In the genomic region with DNA sequence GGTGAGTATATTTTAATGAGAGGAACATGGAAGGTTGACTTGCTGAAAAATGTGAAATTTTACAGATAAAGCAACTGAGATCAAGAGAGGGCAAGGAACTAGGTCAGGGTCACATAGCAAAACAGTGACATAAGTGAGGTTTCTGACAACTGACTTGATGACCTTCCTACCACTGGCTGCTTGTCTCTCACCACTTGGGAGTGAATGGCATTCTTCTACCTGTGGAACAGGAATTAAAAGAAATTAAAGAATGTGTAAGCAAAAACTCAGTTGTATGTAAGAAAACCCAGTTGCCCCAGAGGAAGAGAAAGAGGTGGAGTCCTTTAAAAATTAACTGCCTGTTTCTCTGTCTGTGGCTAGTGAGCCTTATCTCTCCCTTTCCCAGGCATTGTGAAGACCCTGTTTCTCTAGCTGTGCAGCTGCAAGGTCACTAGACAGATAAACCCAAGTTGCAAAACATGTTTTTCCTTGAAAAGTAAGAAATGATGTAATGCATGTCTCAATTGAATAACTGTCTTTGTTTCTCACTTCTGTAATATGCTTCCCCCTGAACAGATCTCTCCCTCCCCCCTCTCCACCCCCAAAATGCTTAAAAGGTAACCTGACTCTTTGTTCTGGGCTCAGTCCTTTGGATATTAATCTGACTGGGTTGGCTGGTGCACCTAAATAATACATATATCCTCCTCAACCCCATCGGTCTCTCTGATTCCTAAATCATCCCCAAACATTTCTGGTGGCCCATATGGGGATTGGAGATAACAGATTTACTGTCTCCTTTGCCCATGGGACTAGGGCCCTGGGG, we compare ENCODE assay signal across 1 cellular context.
A peak's percentile ranks its signal among the peaks of the same experiment; 100 is the strongest.
TF ChIP-seq lines count a peak whose summit lies in the region.

No MANE protein-coding gene starts in this region.

TF ChIP-seq in K562, 482 proteins besides CTCF, POLR2A, EP300 and RAD21 (continued from another document and continues in another):
- TF ChIP-seq, protein P1, sequence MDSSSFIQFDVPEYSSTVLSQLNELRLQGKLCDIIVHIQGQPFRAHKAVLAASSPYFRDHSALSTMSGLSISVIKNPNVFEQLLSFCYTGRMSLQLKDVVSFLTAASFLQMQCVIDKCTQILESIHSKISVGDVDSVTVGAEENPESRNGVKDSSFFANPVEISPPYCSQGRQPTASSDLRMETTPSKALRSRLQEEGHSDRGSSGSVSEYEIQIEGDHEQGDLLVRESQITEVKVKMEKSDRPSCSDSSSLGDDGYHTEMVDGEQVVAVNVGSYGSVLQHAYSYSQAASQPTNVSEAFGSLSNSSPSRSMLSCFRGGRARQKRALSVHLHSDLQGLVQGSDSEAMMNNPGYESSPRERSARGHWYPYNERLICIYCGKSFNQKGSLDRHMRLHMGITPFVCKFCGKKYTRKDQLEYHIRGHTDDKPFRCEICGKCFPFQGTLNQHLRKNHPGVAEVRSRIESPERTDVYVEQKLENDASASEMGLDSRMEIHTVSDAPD (CRISPR knock-in tag; IDR thresholded peaks at IDR 0.05), result no peak
- TF ChIP-seq SMAD2 (IDR thresholded peaks at IDR 0.05; ENCODE audit: low read depth, low read length) (no peak), IFI16 (CRISPR knock-in tag; IDR thresholded peaks at IDR 0.05) (no peak), MCM5 (IDR thresholded peaks at IDR 0.05; ENCODE audit: low read depth) (no peak), BCOR (IDR thresholded peaks at IDR 0.05) (peak; percentile 56), HMG20A (CRISPR knock-in tag; conservative IDR thresholded peaks at IDR 0.05) (no peak), HLTF (IDR thresholded peaks at IDR 0.05) (no peak), FOS (IDR thresholded peaks at IDR 0.05; ENCODE audit: extremely low read depth, insufficient read length) (no peak), SMARCA5 (IDR thresholded peaks at IDR 0.05) (no peak), BRCA1 (IDR thresholded peaks at IDR 0.05) (no peak), BRCA1 (CRISPR knock-in tag; IDR thresholded peaks at IDR 0.05) (no peak), ZNF232 (CRISPR knock-in tag; IDR thresholded peaks at IDR 0.05) (no peak), ETV1 (tag; conservative IDR thresholded peaks at IDR 0.05; ENCODE audit: low read depth) (no peak), SETDB1 (IDR thresholded peaks at IDR 0.05; ENCODE audit: low read length) (no peak), PHTF2 (CRISPR knock-in tag; IDR thresholded peaks at IDR 0.05) (no peak), KLF13 (tag; IDR thresholded peaks at IDR 0.05; ENCODE audit: borderline replicate concordance, low read depth) (no peak), BACH1 (tag; IDR thresholded peaks at IDR 0.05) (no peak), NR3C1 (CRISPR knock-in tag; IDR thresholded peaks at IDR 0.05) (no peak), ZKSCAN3 (CRISPR knock-in tag; IDR thresholded peaks at IDR 0.05) (no peak), SRSF3 (IDR thresholded peaks at IDR 0.05; ENCODE audit: insufficient read depth, low read length) (no peak), GATAD2B (IDR thresholded peaks at IDR 0.05; ENCODE audit: borderline replicate concordance) (peak; percentile 62; the same call in 1 of the 2 replicates), NFE2 (IDR thresholded peaks at IDR 0.05; ENCODE audit: low read depth) (peak; percentile 45; the same call in 1 of the 2 replicates), PRMT5 (CRISPR knock-in tag; IDR thresholded peaks at IDR 0.05) (no peak)
- TF ChIP-seq, protein P2, sequence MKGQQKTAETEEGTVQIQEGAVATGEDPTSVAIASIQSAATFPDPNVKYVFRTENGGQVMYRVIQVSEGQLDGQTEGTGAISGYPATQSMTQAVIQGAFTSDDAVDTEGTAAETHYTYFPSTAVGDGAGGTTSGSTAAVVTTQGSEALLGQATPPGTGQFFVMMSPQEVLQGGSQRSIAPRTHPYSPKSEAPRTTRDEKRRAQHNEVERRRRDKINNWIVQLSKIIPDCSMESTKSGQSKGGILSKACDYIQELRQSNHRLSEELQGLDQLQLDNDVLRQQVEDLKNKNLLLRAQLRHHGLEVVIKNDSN (CRISPR knock-in tag; IDR thresholded peaks at IDR 0.05), result no peak
- TF ChIP-seq, protein P3, sequence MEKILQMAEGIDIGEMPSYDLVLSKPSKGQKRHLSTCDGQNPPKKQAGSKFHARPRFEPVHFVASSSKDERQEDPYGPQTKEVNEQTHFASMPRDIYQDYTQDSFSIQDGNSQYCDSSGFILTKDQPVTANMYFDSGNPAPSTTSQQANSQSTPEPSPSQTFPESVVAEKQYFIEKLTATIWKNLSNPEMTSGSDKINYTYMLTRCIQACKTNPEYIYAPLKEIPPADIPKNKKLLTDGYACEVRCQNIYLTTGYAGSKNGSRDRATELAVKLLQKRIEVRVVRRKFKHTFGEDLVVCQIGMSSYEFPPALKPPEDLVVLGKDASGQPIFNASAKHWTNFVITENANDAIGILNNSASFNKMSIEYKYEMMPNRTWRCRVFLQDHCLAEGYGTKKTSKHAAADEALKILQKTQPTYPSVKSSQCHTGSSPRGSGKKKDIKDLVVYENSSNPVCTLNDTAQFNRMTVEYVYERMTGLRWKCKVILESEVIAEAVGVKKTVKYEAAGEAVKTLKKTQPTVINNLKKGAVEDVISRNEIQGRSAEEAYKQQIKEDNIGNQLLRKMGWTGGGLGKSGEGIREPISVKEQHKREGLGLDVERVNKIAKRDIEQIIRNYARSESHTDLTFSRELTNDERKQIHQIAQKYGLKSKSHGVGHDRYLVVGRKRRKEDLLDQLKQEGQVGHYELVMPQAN (IDR thresholded peaks at IDR 0.05; ENCODE audit: borderline replicate concordance), result peak; percentile 28; the same call in 1 of the 2 replicates
- TF ChIP-seq, protein P4, sequence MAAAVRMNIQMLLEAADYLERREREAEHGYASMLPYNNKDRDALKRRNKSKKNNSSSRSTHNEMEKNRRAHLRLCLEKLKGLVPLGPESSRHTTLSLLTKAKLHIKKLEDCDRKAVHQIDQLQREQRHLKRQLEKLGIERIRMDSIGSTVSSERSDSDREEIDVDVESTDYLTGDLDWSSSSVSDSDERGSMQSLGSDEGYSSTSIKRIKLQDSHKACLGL (CRISPR knock-in tag; IDR thresholded peaks at IDR 0.05; ENCODE audit: borderline replicate concordance, poor library complexity, severe bottlenecking), result no peak
- TF ChIP-seq, protein P5, sequence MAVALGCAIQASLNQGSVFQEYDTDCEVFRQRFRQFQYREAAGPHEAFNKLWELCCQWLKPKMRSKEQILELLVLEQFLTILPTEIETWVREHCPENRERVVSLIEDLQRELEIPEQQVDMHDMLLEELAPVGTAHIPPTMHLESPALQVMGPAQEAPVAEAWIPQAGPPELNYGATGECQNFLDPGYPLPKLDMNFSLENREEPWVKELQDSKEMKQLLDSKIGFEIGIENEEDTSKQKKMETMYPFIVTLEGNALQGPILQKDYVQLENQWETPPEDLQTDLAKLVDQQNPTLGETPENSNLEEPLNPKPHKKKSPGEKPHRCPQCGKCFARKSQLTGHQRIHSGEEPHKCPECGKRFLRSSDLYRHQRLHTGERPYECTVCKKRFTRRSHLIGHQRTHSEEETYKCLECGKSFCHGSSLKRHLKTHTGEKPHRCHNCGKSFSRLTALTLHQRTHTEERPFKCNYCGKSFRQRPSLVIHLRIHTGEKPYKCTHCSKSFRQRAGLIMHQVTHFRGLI (CRISPR knock-in tag; IDR thresholded peaks at IDR 0.05), result 0 out of 2 replicates have a peak, but pooled peaks have one; percentile 45
- TF ChIP-seq, protein P6, sequence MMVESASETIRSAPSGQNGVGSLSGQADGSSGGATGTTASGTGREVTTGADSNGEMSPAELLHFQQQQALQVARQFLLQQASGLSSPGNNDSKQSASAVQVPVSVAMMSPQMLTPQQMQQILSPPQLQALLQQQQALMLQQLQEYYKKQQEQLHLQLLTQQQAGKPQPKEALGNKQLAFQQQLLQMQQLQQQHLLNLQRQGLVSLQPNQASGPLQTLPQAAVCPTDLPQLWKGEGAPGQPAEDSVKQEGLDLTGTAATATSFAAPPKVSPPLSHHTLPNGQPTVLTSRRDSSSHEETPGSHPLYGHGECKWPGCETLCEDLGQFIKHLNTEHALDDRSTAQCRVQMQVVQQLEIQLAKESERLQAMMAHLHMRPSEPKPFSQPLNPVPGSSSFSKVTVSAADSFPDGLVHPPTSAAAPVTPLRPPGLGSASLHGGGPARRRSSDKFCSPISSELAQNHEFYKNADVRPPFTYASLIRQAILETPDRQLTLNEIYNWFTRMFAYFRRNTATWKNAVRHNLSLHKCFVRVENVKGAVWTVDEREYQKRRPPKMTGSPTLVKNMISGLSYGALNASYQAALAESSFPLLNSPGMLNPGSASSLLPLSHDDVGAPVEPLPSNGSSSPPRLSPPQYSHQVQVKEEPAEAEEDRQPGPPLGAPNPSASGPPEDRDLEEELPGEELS (CRISPR knock-in tag; IDR thresholded peaks at IDR 0.05; ENCODE audit: borderline replicate concordance), result no peak
- TF ChIP-seq, protein P7, sequence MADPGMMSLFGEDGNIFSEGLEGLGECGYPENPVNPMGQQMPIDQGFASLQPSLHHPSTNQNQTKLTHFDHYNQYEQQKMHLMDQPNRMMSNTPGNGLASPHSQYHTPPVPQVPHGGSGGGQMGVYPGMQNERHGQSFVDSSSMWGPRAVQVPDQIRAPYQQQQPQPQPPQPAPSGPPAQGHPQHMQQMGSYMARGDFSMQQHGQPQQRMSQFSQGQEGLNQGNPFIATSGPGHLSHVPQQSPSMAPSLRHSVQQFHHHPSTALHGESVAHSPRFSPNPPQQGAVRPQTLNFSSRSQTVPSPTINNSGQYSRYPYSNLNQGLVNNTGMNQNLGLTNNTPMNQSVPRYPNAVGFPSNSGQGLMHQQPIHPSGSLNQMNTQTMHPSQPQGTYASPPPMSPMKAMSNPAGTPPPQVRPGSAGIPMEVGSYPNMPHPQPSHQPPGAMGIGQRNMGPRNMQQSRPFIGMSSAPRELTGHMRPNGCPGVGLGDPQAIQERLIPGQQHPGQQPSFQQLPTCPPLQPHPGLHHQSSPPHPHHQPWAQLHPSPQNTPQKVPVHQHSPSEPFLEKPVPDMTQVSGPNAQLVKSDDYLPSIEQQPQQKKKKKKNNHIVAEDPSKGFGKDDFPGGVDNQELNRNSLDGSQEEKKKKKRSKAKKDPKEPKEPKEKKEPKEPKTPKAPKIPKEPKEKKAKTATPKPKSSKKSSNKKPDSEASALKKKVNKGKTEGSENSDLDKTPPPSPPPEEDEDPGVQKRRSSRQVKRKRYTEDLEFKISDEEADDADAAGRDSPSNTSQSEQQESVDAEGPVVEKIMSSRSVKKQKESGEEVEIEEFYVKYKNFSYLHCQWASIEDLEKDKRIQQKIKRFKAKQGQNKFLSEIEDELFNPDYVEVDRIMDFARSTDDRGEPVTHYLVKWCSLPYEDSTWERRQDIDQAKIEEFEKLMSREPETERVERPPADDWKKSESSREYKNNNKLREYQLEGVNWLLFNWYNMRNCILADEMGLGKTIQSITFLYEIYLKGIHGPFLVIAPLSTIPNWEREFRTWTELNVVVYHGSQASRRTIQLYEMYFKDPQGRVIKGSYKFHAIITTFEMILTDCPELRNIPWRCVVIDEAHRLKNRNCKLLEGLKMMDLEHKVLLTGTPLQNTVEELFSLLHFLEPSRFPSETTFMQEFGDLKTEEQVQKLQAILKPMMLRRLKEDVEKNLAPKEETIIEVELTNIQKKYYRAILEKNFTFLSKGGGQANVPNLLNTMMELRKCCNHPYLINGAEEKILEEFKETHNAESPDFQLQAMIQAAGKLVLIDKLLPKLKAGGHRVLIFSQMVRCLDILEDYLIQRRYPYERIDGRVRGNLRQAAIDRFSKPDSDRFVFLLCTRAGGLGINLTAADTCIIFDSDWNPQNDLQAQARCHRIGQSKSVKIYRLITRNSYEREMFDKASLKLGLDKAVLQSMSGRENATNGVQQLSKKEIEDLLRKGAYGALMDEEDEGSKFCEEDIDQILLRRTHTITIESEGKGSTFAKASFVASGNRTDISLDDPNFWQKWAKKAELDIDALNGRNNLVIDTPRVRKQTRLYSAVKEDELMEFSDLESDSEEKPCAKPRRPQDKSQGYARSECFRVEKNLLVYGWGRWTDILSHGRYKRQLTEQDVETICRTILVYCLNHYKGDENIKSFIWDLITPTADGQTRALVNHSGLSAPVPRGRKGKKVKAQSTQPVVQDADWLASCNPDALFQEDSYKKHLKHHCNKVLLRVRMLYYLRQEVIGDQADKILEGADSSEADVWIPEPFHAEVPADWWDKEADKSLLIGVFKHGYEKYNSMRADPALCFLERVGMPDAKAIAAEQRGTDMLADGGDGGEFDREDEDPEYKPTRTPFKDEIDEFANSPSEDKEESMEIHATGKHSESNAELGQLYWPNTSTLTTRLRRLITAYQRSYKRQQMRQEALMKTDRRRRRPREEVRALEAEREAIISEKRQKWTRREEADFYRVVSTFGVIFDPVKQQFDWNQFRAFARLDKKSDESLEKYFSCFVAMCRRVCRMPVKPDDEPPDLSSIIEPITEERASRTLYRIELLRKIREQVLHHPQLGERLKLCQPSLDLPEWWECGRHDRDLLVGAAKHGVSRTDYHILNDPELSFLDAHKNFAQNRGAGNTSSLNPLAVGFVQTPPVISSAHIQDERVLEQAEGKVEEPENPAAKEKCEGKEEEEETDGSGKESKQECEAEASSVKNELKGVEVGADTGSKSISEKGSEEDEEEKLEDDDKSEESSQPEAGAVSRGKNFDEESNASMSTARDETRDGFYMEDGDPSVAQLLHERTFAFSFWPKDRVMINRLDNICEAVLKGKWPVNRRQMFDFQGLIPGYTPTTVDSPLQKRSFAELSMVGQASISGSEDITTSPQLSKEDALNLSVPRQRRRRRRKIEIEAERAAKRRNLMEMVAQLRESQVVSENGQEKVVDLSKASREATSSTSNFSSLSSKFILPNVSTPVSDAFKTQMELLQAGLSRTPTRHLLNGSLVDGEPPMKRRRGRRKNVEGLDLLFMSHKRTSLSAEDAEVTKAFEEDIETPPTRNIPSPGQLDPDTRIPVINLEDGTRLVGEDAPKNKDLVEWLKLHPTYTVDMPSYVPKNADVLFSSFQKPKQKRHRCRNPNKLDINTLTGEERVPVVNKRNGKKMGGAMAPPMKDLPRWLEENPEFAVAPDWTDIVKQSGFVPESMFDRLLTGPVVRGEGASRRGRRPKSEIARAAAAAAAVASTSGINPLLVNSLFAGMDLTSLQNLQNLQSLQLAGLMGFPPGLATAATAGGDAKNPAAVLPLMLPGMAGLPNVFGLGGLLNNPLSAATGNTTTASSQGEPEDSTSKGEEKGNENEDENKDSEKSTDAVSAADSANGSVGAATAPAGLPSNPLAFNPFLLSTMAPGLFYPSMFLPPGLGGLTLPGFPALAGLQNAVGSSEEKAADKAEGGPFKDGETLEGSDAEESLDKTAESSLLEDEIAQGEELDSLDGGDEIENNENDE (IDR thresholded peaks at IDR 0.05; ENCODE audit: low read depth, low read length), result no peak
- TF ChIP-seq, protein P8, sequence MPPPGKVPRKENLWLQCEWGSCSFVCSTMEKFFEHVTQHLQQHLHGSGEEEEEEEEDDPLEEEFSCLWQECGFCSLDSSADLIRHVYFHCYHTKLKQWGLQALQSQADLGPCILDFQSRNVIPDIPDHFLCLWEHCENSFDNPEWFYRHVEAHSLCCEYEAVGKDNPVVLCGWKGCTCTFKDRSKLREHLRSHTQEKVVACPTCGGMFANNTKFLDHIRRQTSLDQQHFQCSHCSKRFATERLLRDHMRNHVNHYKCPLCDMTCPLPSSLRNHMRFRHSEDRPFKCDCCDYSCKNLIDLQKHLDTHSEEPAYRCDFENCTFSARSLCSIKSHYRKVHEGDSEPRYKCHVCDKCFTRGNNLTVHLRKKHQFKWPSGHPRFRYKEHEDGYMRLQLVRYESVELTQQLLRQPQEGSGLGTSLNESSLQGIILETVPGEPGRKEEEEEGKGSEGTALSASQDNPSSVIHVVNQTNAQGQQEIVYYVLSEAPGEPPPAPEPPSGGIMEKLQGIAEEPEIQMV (tag; conservative IDR thresholded peaks at IDR 0.05; ENCODE audit: low read depth), result no peak
- TF ChIP-seq, protein P9, sequence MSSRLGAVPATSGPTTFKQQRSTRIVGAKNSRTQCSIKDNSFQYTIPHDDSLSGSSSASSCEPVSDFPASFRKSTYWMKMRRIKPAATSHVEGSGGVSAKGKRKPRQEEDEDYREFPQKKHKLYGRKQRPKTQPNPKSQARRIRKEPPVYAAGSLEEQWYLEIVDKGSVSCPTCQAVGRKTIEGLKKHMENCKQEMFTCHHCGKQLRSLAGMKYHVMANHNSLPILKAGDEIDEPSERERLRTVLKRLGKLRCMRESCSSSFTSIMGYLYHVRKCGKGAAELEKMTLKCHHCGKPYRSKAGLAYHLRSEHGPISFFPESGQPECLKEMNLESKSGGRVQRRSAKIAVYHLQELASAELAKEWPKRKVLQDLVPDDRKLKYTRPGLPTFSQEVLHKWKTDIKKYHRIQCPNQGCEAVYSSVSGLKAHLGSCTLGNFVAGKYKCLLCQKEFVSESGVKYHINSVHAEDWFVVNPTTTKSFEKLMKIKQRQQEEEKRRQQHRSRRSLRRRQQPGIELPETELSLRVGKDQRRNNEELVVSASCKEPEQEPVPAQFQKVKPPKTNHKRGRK (tag; IDR thresholded peaks at IDR 0.05), result no peak
